In the genomic region with DNA sequence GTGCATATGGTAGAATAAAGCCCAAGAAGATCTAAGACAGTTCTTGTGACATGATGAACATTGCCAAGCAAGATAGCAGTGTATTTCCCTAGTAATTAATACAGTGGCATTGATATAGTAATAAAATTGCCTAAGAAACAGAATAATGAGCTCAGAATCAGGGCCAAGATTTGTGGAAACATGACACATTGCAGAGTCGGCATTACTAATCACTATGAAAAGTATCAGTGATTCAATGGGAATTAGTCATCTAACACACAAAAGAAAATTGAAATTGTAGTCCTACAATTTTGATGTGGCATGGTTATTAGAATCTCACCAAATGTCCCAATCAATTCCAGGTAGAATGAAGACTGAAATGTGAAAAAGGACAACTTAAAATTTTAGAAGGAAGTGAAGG, we compare ENCODE assay signal across 31 cellular contexts.
A peak's percentile ranks its signal among the peaks of the same experiment; 100 is the strongest.
DNase-seq lines count a peak whose midpoint lies in the region; ATAC-seq and TF ChIP-seq lines count a peak whose summit lies in the region.
"Had no signal": no experiment of that assay in that cellular context is flagged by ENCODE, and none has a peak within 500 bp of the region (broad histone marks: within the 10 kb centered on the region; RNA-seq: fewer than 3 reads in every experiment).

No MANE protein-coding gene starts in this region.

- H3K9me2 ChIP-seq in PC-9 (ENCODE audit: insufficient read depth) = no peaks in the 10 kb centered on the region

- H4K20me1 ChIP-seq in PC-9 (ENCODE audit: insufficient read depth) = no peaks in the 10 kb centered on the region
- H4K20me1 ChIP-seq: BLaER1 treated with 17β-estradiol and CSF1 and Interleukin-3, amounts not matched to agents 10 nM and 100 nM had no signal

- peak overlapping the region in 1 of 5 experiments; percentile 46 for H3K4me3 Mint-ChIP-seq in brain
- no peak overlapping the region for H3K4me3 Mint-ChIP-seq in activated CD8-positive, alpha-beta T cell treated with anti-CD3 and anti-CD28 coated beads, Interleukin-2, amount 10 ng/mL, durations not matched to agents 7 days and 5 days
- H3K4me3 Mint-ChIP-seq: activated B cell treated with CpG ODN at 0.5 μM for 24 hours; activated naive CD4-positive, alpha-beta T cell treated with anti-CD3 and anti-CD28 coated beads for 36 hours; dendritic cell treated with granulocyte-macrophage colony-stimulating factor and Interleukin-4, amounts not matched to agents 40 ng/mL and 50 ng/mL, for 4 days; endodermal cell; nephron progenitor cell; stimulated activated memory B cell treated with anti-CD40 and anti-IgM and Interleukin-4, amounts not matched to agents 10 μg/mL and 1 μg/mL and 100 μg/mL, for 72 hours had no signal

- CTCF ChIA-PET in PC-9 (lab: Charles Lee) = no interaction called here
- CTCF ChIA-PET in activated CD8-positive, alpha-beta T cell treated with anti-CD3 and anti-CD28 coated beads, Interleukin-2, amount 10 ng/mL, durations not matched to agents 7 days and 5 days (lab: Charles Lee) = no interaction called here

- peaks cover 4% of the 10 kb centered on the region for H3K4me1 Mint-ChIP-seq in brain
- H3K4me1 Mint-ChIP-seq in activated CD8-positive, alpha-beta T cell treated with anti-CD3 and anti-CD28 coated beads, Interleukin-2, amount 10 ng/mL, durations not matched to agents 7 days and 5 days (ENCODE audit: low read depth) = no peaks in the 10 kb centered on the region
- H3K4me1 Mint-ChIP-seq: activated B cell treated with CpG ODN at 0.5 μM for 24 hours; nephron progenitor cell; stimulated activated memory B cell treated with anti-CD40 and anti-IgM and Interleukin-4, amounts not matched to agents 10 μg/mL and 1 μg/mL and 100 μg/mL, for 72 hours had no signal

- no peak overlapping the region for H2AFZ ChIP-seq in PC-9

- in situ Hi-C loops in brain microvascular endothelial cell (cut with HindIII; ENCODE audit: low pct_ligation_motif_present, low sequenced_read_pairs) = no loop called here

- H3K9me3 Mint-ChIP-seq in brain = peaks cover 0 to 7% (median 0%) of the 10 kb centered on the region in 5 experiments
- H3K9me3 Mint-ChIP-seq in activated CD8-positive, alpha-beta T cell treated with anti-CD3 and anti-CD28 coated beads, Interleukin-2, amount 10 ng/mL, durations not matched to agents 7 days and 5 days (ENCODE audit: insufficient read depth) = no peaks in the 10 kb centered on the region
- H3K9me3 Mint-ChIP-seq: activated B cell treated with CpG ODN at 0.5 μM for 24 hours; activated naive CD4-positive, alpha-beta T cell treated with anti-CD3 and anti-CD28 coated beads for 36 hours; dendritic cell treated with granulocyte-macrophage colony-stimulating factor and Interleukin-4, amounts not matched to agents 40 ng/mL and 50 ng/mL, for 4 days; endodermal cell had no signal

- DNase-seq in ELR (ENCODE audit: low read depth) (peak; percentile 38), PC-9 (peak in 1 of 2 experiments; percentile 57), iris pigment epithelial cell (ENCODE audit: low read depth) (peak; percentile 7), mesenteric fat pad (ENCODE audit: low spot score) (no peak), brain microvascular endothelial cell (no peak)
- DNase-seq in activated CD8-positive, alpha-beta T cell treated with anti-CD3 and anti-CD28 coated beads, Interleukin-2, amount 10 ng/mL, durations not matched to agents 7 days and 5 days = no peak
- DNase-seq: activated B cell treated with CpG ODN at 0.5 μM for 24 hours; activated naive CD4-positive, alpha-beta T cell treated with anti-CD3 and anti-CD28 coated beads for 36 hours; amniotic stem cell; central memory CD4-positive, alpha-beta T cell; endodermal cell; esophagus squamous epithelium; H7; kidney glomerular epithelial cell; NCI-H1436 treated with DMSO at 0.1 percent for 48 hours; NCI-H345; NCI-H82; nephron progenitor cell; pancreas; right lobe of liver; stimulated activated CD4-positive, alpha-beta T cell treated with anti-CD3 and anti-CD28 coated beads, Interleukin-4, amount 100 ng/mL, for 4 hours; T-helper 9 cell; upper lobe of right lung had no signal

- peak overlapping the region; percentile 57 for H3K27ac ChIP-seq in PC-9
- no peak overlapping the region for H3K27ac ChIP-seq in brain microvascular endothelial cell
- H3K27ac ChIP-seq: BLaER1 treated with 17β-estradiol and CSF1 and Interleukin-3, amounts not matched to agents 10 nM and 100 nM; esophagus squamous epithelium; pancreas; suprapubic skin; upper lobe of right lung had no signal

- H3K4me3 ChIP-seq in PC-9 = no peak overlapping the region
- no peak overlapping the region for H3K4me3 ChIP-seq in brain microvascular endothelial cell (ENCODE audit: low read depth, low read length)
- H3K4me3 ChIP-seq: BLaER1 treated with 17β-estradiol and CSF1 and Interleukin-3, amounts not matched to agents 10 nM and 100 nM; esophagus squamous epithelium; lung; pancreas; right lobe of liver; suprapubic skin; upper lobe of right lung had no signal

- H3K27me3 Mint-ChIP-seq in brain = peaks cover 7% of the 10 kb centered on the region
- no peaks in the 10 kb centered on the region for H3K27me3 Mint-ChIP-seq in activated CD8-positive, alpha-beta T cell treated with anti-CD3 and anti-CD28 coated beads, Interleukin-2, amount 10 ng/mL, durations not matched to agents 7 days and 5 days (ENCODE audit: low read depth)
- H3K27me3 Mint-ChIP-seq: dendritic cell treated with granulocyte-macrophage colony-stimulating factor and Interleukin-4, amounts not matched to agents 40 ng/mL and 50 ng/mL, for 4 days; stimulated activated memory B cell treated with anti-CD40 and anti-IgM and Interleukin-4, amounts not matched to agents 10 μg/mL and 1 μg/mL and 100 μg/mL, for 72 hours had no signal

- H3K36me3 Mint-ChIP-seq in brain = no peaks in the 10 kb centered on the region
- H3K36me3 Mint-ChIP-seq in activated CD8-positive, alpha-beta T cell treated with anti-CD3 and anti-CD28 coated beads, Interleukin-2, amount 10 ng/mL, durations not matched to agents 7 days and 5 days (ENCODE audit: low read depth) = no peaks in the 10 kb centered on the region
- H3K36me3 Mint-ChIP-seq: stimulated activated memory B cell treated with anti-CD40 and anti-IgM and Interleukin-4, amounts not matched to agents 10 μg/mL and 1 μg/mL and 100 μg/mL, for 72 hours had no signal

- no TSS peak for BruUV-seq in PC-9 (replicated peaks; lab: Mats Ljungman, UMichigan)

- no peaks in the 10 kb centered on the region for H3K9me3 ChIP-seq in PC-9 (ENCODE audit: insufficient read depth, low read depth)
- H3K9me3 ChIP-seq: BLaER1 treated with 17β-estradiol and CSF1 and Interleukin-3, amounts not matched to agents 10 nM and 100 nM; esophagus squamous epithelium; pancreas; right lobe of liver; suprapubic skin; upper lobe of right lung had no signal

- H3F3A ChIP-seq in PC-9 (ENCODE audit: insufficient read depth, low read depth) = no peaks in the 10 kb centered on the region

- no peak for ATAC-seq in GM18868 (IDR thresholded peaks at IDR 0.05; ENCODE audit: unreplicated experiment)
- ATAC-seq in activated CD8-positive, alpha-beta T cell treated with anti-CD3 and anti-CD28 coated beads, Interleukin-2, amount 10 ng/mL, durations not matched to agents 7 days and 5 days = no peak
- ATAC-seq: pancreas; Right ventricle myocardium inferior; stimulated activated memory B cell treated with anti-CD40 and anti-IgM and Interleukin-4, amounts not matched to agents 10 μg/mL and 1 μg/mL and 100 μg/mL, for 72 hours; upper lobe of right lung had no signal

- peak overlapping the region in 3 of 5 experiments; percentile 68 to 95 (median 71) for H3K27ac Mint-ChIP-seq in brain
- H3K27ac Mint-ChIP-seq in activated CD8-positive, alpha-beta T cell treated with anti-CD3 and anti-CD28 coated beads, Interleukin-2, amount 10 ng/mL, durations not matched to agents 7 days and 5 days = no peak overlapping the region
- H3K27ac Mint-ChIP-seq: activated B cell treated with CpG ODN at 0.5 μM for 24 hours; activated naive CD4-positive, alpha-beta T cell treated with anti-CD3 and anti-CD28 coated beads for 36 hours; dendritic cell treated with granulocyte-macrophage colony-stimulating factor and Interleukin-4, amounts not matched to agents 40 ng/mL and 50 ng/mL, for 4 days; endodermal cell; nephron progenitor cell; stimulated activated memory B cell treated with anti-CD40 and anti-IgM and Interleukin-4, amounts not matched to agents 10 μg/mL and 1 μg/mL and 100 μg/mL, for 72 hours had no signal

- no peak overlapping the region for H3K4me2 ChIP-seq in PC-9
- H3K4me2 ChIP-seq: BLaER1 treated with 17β-estradiol and CSF1 and Interleukin-3, amounts not matched to agents 10 nM and 100 nM had no signal

- H3K36me3 ChIP-seq in PC-9 (ENCODE audit: low read depth) (no peaks in the 10 kb centered on the region), brain microvascular endothelial cell (replicated peaks) (no peaks in the 10 kb centered on the region)
- H3K36me3 ChIP-seq: BLaER1 treated with 17β-estradiol and CSF1 and Interleukin-3, amounts not matched to agents 10 nM and 100 nM; esophagus squamous epithelium; pancreas; right lobe of liver; suprapubic skin; upper lobe of right lung had no signal

- intact Hi-C loops in PC-9 (cut with micrococcal nuclease; ENCODE audit: unreplicated experiment) = no loop called here

- H3K27me3 ChIP-seq in PC-9 (ENCODE audit: insufficient read depth, low read depth) = no peaks in the 10 kb centered on the region
- H3K27me3 ChIP-seq in brain microvascular endothelial cell (replicated peaks) = no peaks in the 10 kb centered on the region
- H3K27me3 ChIP-seq: BLaER1 treated with 17β-estradiol and CSF1 and Interleukin-3, amounts not matched to agents 10 nM and 100 nM; esophagus squamous epithelium; pancreas; right lobe of liver; suprapubic skin; upper lobe of right lung had no signal

- POLR2A ChIA-PET in PC-9 (lab: Charles Lee; ENCODE audit: unreplicated experiment) = interaction anchor here (0.6 kb wide), 1 partner anchor 335 kb away, joined by 6 read pairs; no protein-coding TSS in a partner anchor
- POLR2A ChIA-PET in activated CD8-positive, alpha-beta T cell treated with anti-CD3 and anti-CD28 coated beads, Interleukin-2, amount 10 ng/mL, durations not matched to agents 7 days and 5 days (lab: Charles Lee) = no interaction called here

- H3K79me2 ChIP-seq in PC-9 (ENCODE audit: low read depth) = no peaks in the 10 kb centered on the region

- H3K4me1 ChIP-seq in PC-9 (replicated peaks; ENCODE audit: insufficient read depth) = peaks cover 18% of the 10 kb centered on the region
- H3K4me1 ChIP-seq: esophagus squamous epithelium, pancreas, suprapubic skin, upper lobe of right lung had no signal

- TF ChIP-seq CTCF in PC-9 (conservative IDR thresholded peaks at IDR 0.05) (no peak), brain (conservative IDR thresholded peaks at IDR 0.05) (no peak), brain microvascular endothelial cell (IDR thresholded peaks at IDR 0.05; ENCODE audit: low read depth, low read length, missing control alignments) (no peak)

Comparison
In these comparisons a context has a peak if more than half of its experiments do, and no peak if none do; other contexts are left out.
1. DNase-seq: peak in ELR (single experiment) and iris pigment epithelial cell (single experiment); none in mesenteric fat pad (single experiment), activated CD8-positive, alpha-beta T cell treated with anti-CD3 and anti-CD28 coated beads, Interleukin-2, amount 10 ng/mL, durations not matched to agents 7 days and 5 days (single experiment) and brain microvascular endothelial cell (single experiment).